Comparison of ENCODE assay signal across 14 cellular contexts in genomic region chr16:72879846-72880245, GRCh38.
DNase-seq lines count a peak whose midpoint lies in the region; ATAC-seq and TF ChIP-seq lines count a peak whose summit lies in the region.
"Had no signal": no experiment of that assay in that cellular context is flagged by ENCODE, and none has a peak within 500 bp of the region (broad histone marks: within the 10 kb centered on the region; RNA-seq: fewer than 3 reads in every experiment).

No MANE protein-coding gene starts in this region.

- no peak for DNase-seq in Caco-2
- no peak for DNase-seq in RWPE1 (ENCODE audit: low spot score)
- DNase-seq in mesenchymal stem cell = no peak
- DNase-seq in gastrocnemius medialis = no peak
- DNase-seq in SW 1271 (lab: John Stamatoyannopoulos, UW) = no peak
- no peak for DNase-seq in LoVo (ENCODE audit: low spot score)
- no peak for DNase-seq in omental fat pad (ENCODE audit: low spot score)
- DNase-seq: CD8-positive, alpha-beta T cell; COR-L47; GDM1; H9 had no signal

- H3K27me3 Mint-ChIP-seq in Caco-2 (ENCODE audit: insufficient read depth, unreplicated experiment) = no peaks in the 10 kb centered on the region

- in situ Hi-C loops in gastrocnemius medialis (cut with MboI; ENCODE audit: low sequenced_read_pairs in 4 of 4) = no loop called here

- no peak overlapping the region for H3K9ac ChIP-seq in mesenchymal stem cell (ENCODE audit: low read length)
- H3K9ac ChIP-seq: BLaER1 treated with 17β-estradiol and CSF1 and Interleukin-3, amounts not matched to agents 10 nM and 100 nM had no signal

- H3K79me1 ChIP-seq in mesenchymal stem cell (replicated peaks; ENCODE audit: low read length, poor library complexity, severe bottlenecking) = peaks cover 15% of the 10 kb centered on the region

- no peak overlapping the region for H2AK5ac ChIP-seq in mesenchymal stem cell (ENCODE audit: low read length, severe bottlenecking)

- no peak overlapping the region for H2BK5ac ChIP-seq in mesenchymal stem cell (ENCODE audit: low read depth, low read length, poor library complexity, severe bottlenecking)

- TF ChIP-seq CTCF in Caco-2 (IDR thresholded peaks at IDR 0.05; ENCODE audit: insufficient read depth in 1 of 2, low read depth in 1 of 2, low read length in 1 of 2, severe bottlenecking in 1 of 2, unreplicated experiment in 1 of 2) (no peak), RWPE1 (conservative IDR thresholded peaks at IDR 0.05; ENCODE audit: low read depth) (no peak), gastrocnemius medialis (IDR thresholded peaks at IDR 0.05 in 4 of 5, conservative IDR thresholded peaks at IDR 0.05 in 1 of 5) (no peak), omental fat pad (IDR thresholded peaks at IDR 0.05) (no peak)

- no peaks in the 10 kb centered on the region for H3K9me3 Mint-ChIP-seq in Caco-2 (ENCODE audit: unreplicated experiment)
- H3K9me3 Mint-ChIP-seq: CD8-positive, alpha-beta T cell; H9 had no signal

- CTCF ChIA-PET in Caco-2 (lab: Charles Lee) = no interaction called here
- CTCF ChIA-PET in RWPE1 (lab: Yijun Ruan, JAX) = no interaction called here

- POLR2A ChIA-PET in Caco-2 (lab: Charles Lee) (no interaction called here), RWPE1 (lab: Yijun Ruan, JAX; ENCODE audit: low non-redundant PET) (no interaction called here)

- H3K27ac Mint-ChIP-seq in Caco-2 (ENCODE audit: unreplicated experiment) = peak overlapping the region; percentile 72
- H3K27ac Mint-ChIP-seq: B cell; CD8-positive, alpha-beta T cell; H9 had no signal

- H2BK120ac ChIP-seq in mesenchymal stem cell (ENCODE audit: low read depth, low read length) = no peak overlapping the region

- peak overlapping the region in 1 of 2 experiments; percentile 7 for H3K18ac ChIP-seq in mesenchymal stem cell (ENCODE audit: low read depth in 1 of 2, low read length in 2 of 2)

- peak overlapping the region; percentile 47 for H4K8ac ChIP-seq in mesenchymal stem cell (ENCODE audit: low read length)

- H3K27me3 ChIP-seq in Caco-2 (replicated peaks; ENCODE audit: control insufficient read depth, insufficient read depth, low read length) (no peaks in the 10 kb centered on the region), mesenchymal stem cell (ENCODE audit: control insufficient read depth in 1 of 2, insufficient read depth in 1 of 2, low read length in 2 of 2) (no peaks in the 10 kb centered on the region), gastrocnemius medialis (no peaks in the 10 kb centered on the region)
- H3K27me3 ChIP-seq: BLaER1 treated with 17β-estradiol and CSF1 and Interleukin-3, amounts not matched to agents 10 nM and 100 nM had no signal

- H3K4me1 ChIP-seq in Caco-2 = peaks cover 43% of the 10 kb centered on the region
- H3K4me1 ChIP-seq in mesenchymal stem cell (ENCODE audit: control insufficient read depth, insufficient read depth, low read depth, low read length) = peaks cover 12% of the 10 kb centered on the region
- H3K4me1 ChIP-seq in gastrocnemius medialis = peaks cover 40 to 41% of the 10 kb centered on the region in 2 donors

- no TSS peak for BruUV-seq in Caco-2 (replicated peaks; lab: Mats Ljungman, UMichigan)

- no peaks in the 10 kb centered on the region for H3K36me3 ChIP-seq in Caco-2 (ENCODE audit: control insufficient read depth, insufficient read depth, low read length)
- H3K36me3 ChIP-seq in mesenchymal stem cell (ENCODE audit: control insufficient read depth in 1 of 2, insufficient read depth in 2 of 2, low read depth in 1 of 2, low read length in 2 of 2) = peaks cover 0 to 4% of the 10 kb centered on the region in 2 experiments
- no peaks in the 10 kb centered on the region for H3K36me3 ChIP-seq in gastrocnemius medialis

- peak overlapping the region; percentile 60 for H2BK15ac ChIP-seq in mesenchymal stem cell (ENCODE audit: low read depth, poor library complexity, severe bottlenecking)

- peaks cover 41% of the 10 kb centered on the region for H3K4me1 Mint-ChIP-seq in Caco-2 (ENCODE audit: low read depth, unreplicated experiment)

- intact Hi-C loops in Caco-2 (cut with micrococcal nuclease; ENCODE audit: unreplicated experiment) (loop anchor here (5.0 kb wide), 1 partner anchor 32 kb away; no protein-coding TSS in a partner anchor), gastrocnemius medialis (cut with DNase I; ENCODE audit: low total_unique reads) (loop anchor here (5.0 kb wide), 1 partner anchor 48 kb away; no protein-coding TSS in a partner anchor)

- H3K4me3 Mint-ChIP-seq in Caco-2 (ENCODE audit: unreplicated experiment) = no peak overlapping the region
- H3K4me3 Mint-ChIP-seq: B cell; CD8-positive, alpha-beta T cell; H9 had no signal

- H3K14ac ChIP-seq in mesenchymal stem cell (ENCODE audit: low read length in 2 of 2) = no peak overlapping the region

- no peaks in the 10 kb centered on the region for H3K9me3 ChIP-seq in Caco-2
- no peaks in the 10 kb centered on the region for H3K9me3 ChIP-seq in mesenchymal stem cell (ENCODE audit: control insufficient read depth, low read length)
- no peaks in the 10 kb centered on the region for H3K9me3 ChIP-seq in gastrocnemius medialis

- H3K36me3 Mint-ChIP-seq in Caco-2 (ENCODE audit: insufficient read depth, unreplicated experiment) = peaks cover 29% of the 10 kb centered on the region
- H3K36me3 Mint-ChIP-seq: CD8-positive, alpha-beta T cell had no signal

- no peak overlapping the region for H2AFZ ChIP-seq in mesenchymal stem cell (ENCODE audit: low read depth, low read length)

- peak overlapping the region; percentile 7 to 77 for H3K4ac ChIP-seq in mesenchymal stem cell (ENCODE audit: low read depth in 1 of 2, low read length in 2 of 2)

- no peak for ATAC-seq in gastrocnemius medialis
- no peak for ATAC-seq in omental fat pad (ENCODE audit: low FRiP score)
- ATAC-seq: CD8-positive, alpha-beta T cell; K562 had no signal

- 88% methylated on average over 11 of the region's 11 CpGs for WGBS in mesenchymal stem cell

- H3K4me2 ChIP-seq in mesenchymal stem cell (ENCODE audit: low read length, poor library complexity, severe bottlenecking) = no peak overlapping the region

- H3K23ac ChIP-seq in mesenchymal stem cell (ENCODE audit: low read length in 2 of 2) = peak overlapping the region in 1 of 2 experiments; percentile 24

- peak overlapping the region; percentile 35 for H3K27ac ChIP-seq in RWPE1
- H3K27ac ChIP-seq in mesenchymal stem cell (ENCODE audit: low read length, poor library complexity, severe bottlenecking) = no peak overlapping the region
- H3K27ac ChIP-seq in gastrocnemius medialis = peak overlapping the region in 3 of 4 donors; percentile 7 to 47 (median 35)
- H3K27ac ChIP-seq: BLaER1 treated with 17β-estradiol and CSF1 and Interleukin-3, amounts not matched to agents 10 nM and 100 nM had no signal

- H2BK12ac ChIP-seq in mesenchymal stem cell (ENCODE audit: low read length in 2 of 2) = peak overlapping the region in 1 of 2 experiments; percentile 84

- no peak for TF ChIP-seq POLR2A in gastrocnemius medialis (IDR thresholded peaks at IDR 0.05)

- peak overlapping the region; percentile 30 for H4K91ac ChIP-seq in mesenchymal stem cell (ENCODE audit: low read length)

- H3K4me3 ChIP-seq in Caco-2 (ENCODE audit: low read depth, low read length) = no peak overlapping the region
- H3K4me3 ChIP-seq in mesenchymal stem cell (ENCODE audit: insufficient read depth in 1 of 2, low read depth in 1 of 2, low read length in 2 of 2) = no peak overlapping the region
- H3K4me3 ChIP-seq in gastrocnemius medialis = no peak overlapping the region
- H3K4me3 ChIP-seq: BLaER1 treated with 17β-estradiol and CSF1 and Interleukin-3, amounts not matched to agents 10 nM and 100 nM; K562 had no signal
